Comparison of ENCODE assay signal across 8 cellular contexts in the genomic region with DNA sequence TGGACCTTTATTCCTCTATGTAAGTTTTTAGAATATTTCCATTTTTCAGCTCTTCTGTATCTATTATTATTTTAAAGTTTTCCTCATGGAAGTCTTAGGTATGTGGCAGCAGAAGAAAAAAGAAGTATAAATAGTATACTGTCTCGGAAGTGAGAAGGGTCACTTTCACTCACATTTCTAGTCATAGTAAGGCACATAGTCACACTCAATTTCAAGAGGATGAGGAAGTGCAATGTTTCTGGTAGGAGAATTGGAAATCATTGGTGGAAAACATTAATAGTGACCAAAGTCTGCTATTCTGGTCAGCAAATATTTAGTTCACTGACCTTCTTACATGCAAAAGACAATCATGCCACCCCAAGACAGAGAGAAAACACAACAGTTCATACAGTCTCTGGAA. TPM values are rescaled to one million over a fixed set of nuclear protein-coding genes. Genes with fewer than 3 reads are reported as not detected.
"Had no signal": no experiment of that assay in that cellular context is flagged by ENCODE, and none has a peak within 500 bp of the region (broad histone marks: within the 10 kb centered on the region; RNA-seq: fewer than 3 reads in every experiment).

No MANE protein-coding gene starts in this region.

- H3K4me1 ChIP-seq: HAP-1 had no signal

- H3K27ac ChIP-seq: GM23248, HL-60 had no signal

- H3K9me3 ChIP-seq: HAP-1 had no signal

- H3K9ac ChIP-seq: GM23248 had no signal

- H2AFZ ChIP-seq: GM23248 had no signal

- H3K4me3 ChIP-seq: GM23248, HAP-1 had no signal

- H3K36me3 ChIP-seq: HAP-1 had no signal

- FAIRE-seq: HepG2 had no signal

- DNase-seq: GM23248, GOT3, H7, HFFc6, KBM-7 had no signal

RNA-seq across cellular contexts. Expression of gene TNFSF8, which starts 35.2 kb away (rescaled TPM):
- polyA plus RNA-seq: GM23248, HepG2 had no signal
